In genomic region chr16:2785101-2785991, GRCh38 we compare ENCODE assay signal across 8 cellular contexts. TPM values are rescaled to one million over a fixed set of nuclear protein-coding genes. Genes with fewer than 3 reads are reported as not detected.
DNase-seq lines count a peak whose midpoint lies in the region; ATAC-seq, FAIRE-seq and TF ChIP-seq lines count a peak whose summit lies in the region.

No MANE protein-coding gene starts in this region.

- no peaks in the 10 kb centered on the region for H4K20me1 ChIP-seq in endothelial cell of umbilical vein (replicated peaks; ENCODE audit: control insufficient read depth, extremely low read depth, insufficient read depth, low read length)

- no peak overlapping the region for H3K4me3 ChIP-seq in endothelial cell of umbilical vein (replicated peaks in 1 of 3; ENCODE audit: insufficient read depth in 1 of 3, low read depth in 1 of 3, low read length in 3 of 3)

- H3K9me3 Mint-ChIP-seq in T-cell, result no peaks in the 10 kb centered on the region

- no peak overlapping the region for H3K9ac ChIP-seq in endothelial cell of umbilical vein (replicated peaks; ENCODE audit: extremely low read depth, insufficient read depth, low read length)

- dilution Hi-C loops in endothelial cell of umbilical vein (cut with MboI; ENCODE audit: extremely low pct_ligation_motif_present, low sequenced_read_pairs), result no loop called here

- H3K27me3 Mint-ChIP-seq in T-cell, result peaks cover 0 to 17% of the 10 kb centered on the region in 2 donors

- no TSS peak for BruUV-seq in endothelial cell of umbilical vein (replicated peaks; lab: Mats Ljungman, UMichigan)

- H3K9me1 ChIP-seq in endothelial cell of umbilical vein (replicated peaks; ENCODE audit: control insufficient read depth, extremely low read depth, insufficient read depth, low read length), result no peaks in the 10 kb centered on the region

- peak overlapping the region; percentile 79 to 84 (median 82) for H3K4me3 Mint-ChIP-seq in T-cell

- TF ChIP-seq POLR2A in endothelial cell of umbilical vein (IDR thresholded peaks at IDR 0.05; ENCODE audit: low read depth, low read length), result no peak

- peak in 1 of 2 donors; percentile 4 for TF ChIP-seq CTCF in endothelial cell of umbilical vein (IDR thresholded peaks at IDR 0.05; ENCODE audit: extremely low read depth in 1 of 2, insufficient read depth in 1 of 2, low read depth in 1 of 2, low read length in 2 of 2)

- no peak overlapping the region for H3K27ac ChIP-seq in endothelial cell of umbilical vein (ENCODE audit: insufficient read depth, low read depth, low read length)

- CTCF ChIA-PET in T-cell (lab: Charles Lee) (no interaction called here), endothelial cell of umbilical vein (lab: Charles Lee) (interaction anchor here (1.0 kb wide), 1 partner anchor 142 kb away, joined by 4 read pairs; no protein-coding TSS in a partner anchor)

- peak; percentile 78 to 83 (median 82) for ATAC-seq in T-cell (replicated peaks in 1 of 4)
- no peak for ATAC-seq in sciatic nerve
- no peak for ATAC-seq in HG02759 (IDR thresholded peaks at IDR 0.05; ENCODE audit: unreplicated experiment)
- no peak for ATAC-seq in HG02588 (IDR thresholded peaks at IDR 0.05; ENCODE audit: unreplicated experiment)

- no peaks in the 10 kb centered on the region for H3K36me3 ChIP-seq in endothelial cell of umbilical vein (ENCODE audit: control insufficient read depth in 2 of 2, extremely low read depth in 1 of 2, insufficient read depth in 2 of 2, low read length in 2 of 2)

- H3K27ac Mint-ChIP-seq in T-cell, result peak overlapping the region; percentile 57 to 71

- H3K4me1 Mint-ChIP-seq in T-cell, result peaks cover 0 to 13% (median 3%) of the 10 kb centered on the region in 3 donors

- no peak for FAIRE-seq in endothelial cell of umbilical vein (lab: Jason Lieb, UNC)

- DNase-seq in COR-L47 (lab: John Stamatoyannopoulos, UW) (peak; percentile 45), T-cell (peak in 9 of 34 experiments; percentile 27 to 43 (median 33)), endothelial cell of umbilical vein (ENCODE audit: low read depth, low spot score) (no peak), sciatic nerve (ENCODE audit: low spot score) (peak; percentile 58), DMS 273 treated with DMSO at 0.1 percent for 48 hours (lab: John Stamatoyannopoulos, UW) (no peak), glomerular visceral epithelial cell (ENCODE audit: extremely low spot score) (no peak)

- intact Hi-C loops in endothelial cell of umbilical vein (cut with micrococcal nuclease), result no loop called here
- intact Hi-C loops in sciatic nerve (cut with DNase I), result no loop called here

- H3K4me2 ChIP-seq in endothelial cell of umbilical vein (ENCODE audit: insufficient read depth, low read length), result peak overlapping the region; percentile 1

- H3K27me3 ChIP-seq in endothelial cell of umbilical vein (ENCODE audit: control insufficient read depth in 2 of 2, insufficient read depth in 2 of 2, low read length in 2 of 2), result peaks cover 10 to 18% of the 10 kb centered on the region in 2 experiments

- no peaks in the 10 kb centered on the region for H3K79me2 ChIP-seq in endothelial cell of umbilical vein (ENCODE audit: control insufficient read depth, insufficient read depth, low read length)

- POLR2A ChIA-PET in T-cell (lab: Charles Lee) (no interaction called here), endothelial cell of umbilical vein (lab: Charles Lee) (no interaction called here)

- H3K36me3 Mint-ChIP-seq in T-cell, result no peaks in the 10 kb centered on the region

- peak overlapping the region; percentile 53 for H2AFZ ChIP-seq in endothelial cell of umbilical vein (ENCODE audit: low read depth, low read length)

- H3K4me1 ChIP-seq in endothelial cell of umbilical vein (ENCODE audit: control insufficient read depth, extremely low read depth, insufficient read depth, low read length), result no peaks in the 10 kb centered on the region

- H3K9me3 ChIP-seq in endothelial cell of umbilical vein (replicated peaks; ENCODE audit: control insufficient read depth, insufficient read depth, low read length), result no peaks in the 10 kb centered on the region

TF ChIP-seq in endothelial cell of umbilical vein, 7 proteins besides CTCF, POLR2A, EP300 and RAD21:
- no peak for TF ChIP-seq MYC (IDR thresholded peaks at IDR 0.05; ENCODE audit: low read depth, low read length)
- TF ChIP-seq EZH2 (IDR thresholded peaks at IDR 0.05; ENCODE audit: borderline replicate concordance, low read depth, low read length, severe bottlenecking), result peak; percentile 81
- no peak for TF ChIP-seq GATA2 (IDR thresholded peaks at IDR 0.05; ENCODE audit: insufficient read depth, insufficient read length, low read depth, low read length)
- no peak for TF ChIP-seq FOS (IDR thresholded peaks at IDR 0.05; ENCODE audit: borderline replicate concordance, insufficient read depth, low read length)
TF ChIP-seq in endothelial cell of umbilical vein: peak in this region for 1.

RNA-seq across cellular contexts. Expression of gene PRSS33, which starts 2.0 kb away (rescaled TPM):
- total RNA-seq in T-cell, result not detected
- not detected in 2 replicates for total RNA-seq in endothelial cell of umbilical vein
- polyA plus RNA-seq in endothelial cell of umbilical vein, result not detected in 2 replicates
- not detected in 2 replicates for polyA plus RNA-seq in endothelial cell of umbilical vein (2011; cell fraction: cytosol; rRNA removed)
- not detected in 2 replicates for polyA plus RNA-seq in endothelial cell of umbilical vein (2011; cell fraction: nucleus; rRNA removed)
- not detected in 2 replicates for polyA plus RNA-seq in endothelial cell of umbilical vein (2012)
- polyA minus RNA-seq in endothelial cell of umbilical vein, result not detected in 2 replicates
- not detected for polyA minus RNA-seq in endothelial cell of umbilical vein (2011; cell fraction: cytosol; rRNA and poly(A)+ RNA removed)
- polyA minus RNA-seq in endothelial cell of umbilical vein (2011; cell fraction: nucleus; rRNA and poly(A)+ RNA removed), result not detected in 2 replicates
- total RNA-seq in sciatic nerve, result not detected

RNA-seq across cellular contexts. Expression of gene ELOB, which starts 8.3 kb away (rescaled TPM):
- total RNA-seq in T-cell (100 to 1,000 TPM in 4 of 5 donors, 10 to 100 TPM in 1; 71.8 to 153 (median 131) TPM), endothelial cell of umbilical vein (158 and 251 TPM in 2 replicates), sciatic nerve (228 TPM)
- 848 and 1,320 TPM in 2 replicates for polyA plus RNA-seq in endothelial cell of umbilical vein
- 272 and 281 TPM in 2 replicates for polyA plus RNA-seq in endothelial cell of umbilical vein (2011; cell fraction: cytosol; rRNA removed)
- polyA plus RNA-seq in endothelial cell of umbilical vein (2011; cell fraction: nucleus; rRNA removed), result 65.8 and 77.0 TPM in 2 replicates
- 209 and 341 TPM in 2 replicates for polyA plus RNA-seq in endothelial cell of umbilical vein (2012)
- 126 and 159 TPM in 2 replicates for polyA minus RNA-seq in endothelial cell of umbilical vein
- 101 TPM for polyA minus RNA-seq in endothelial cell of umbilical vein (2011; cell fraction: cytosol; rRNA and poly(A)+ RNA removed)
- polyA minus RNA-seq in endothelial cell of umbilical vein (2011; cell fraction: nucleus; rRNA and poly(A)+ RNA removed), result 7.7 and 18.0 TPM in 2 replicates

RNA-seq across cellular contexts. Expression of gene PRSS41, which starts 12.9 kb away (rescaled TPM):
- not detected for total RNA-seq in T-cell
- total RNA-seq in endothelial cell of umbilical vein, result not detected in 2 replicates
- polyA plus RNA-seq in endothelial cell of umbilical vein, result not detected in 2 replicates
- not detected in 2 replicates for polyA plus RNA-seq in endothelial cell of umbilical vein (2011; cell fraction: cytosol; rRNA removed)
- not detected in 2 replicates for polyA plus RNA-seq in endothelial cell of umbilical vein (2011; cell fraction: nucleus; rRNA removed)
- polyA plus RNA-seq in endothelial cell of umbilical vein (2012), result not detected in 2 replicates
- not detected in 2 replicates for polyA minus RNA-seq in endothelial cell of umbilical vein
- not detected for polyA minus RNA-seq in endothelial cell of umbilical vein (2011; cell fraction: cytosol; rRNA and poly(A)+ RNA removed)
- polyA minus RNA-seq in endothelial cell of umbilical vein (2011; cell fraction: nucleus; rRNA and poly(A)+ RNA removed), result not detected in 2 replicates
- total RNA-seq in sciatic nerve, result not detected

RNA-seq across cellular contexts. Expression of gene PRSS21, which starts 31.7 kb away (rescaled TPM):
- total RNA-seq in T-cell (1 to 10 TPM in 4 of 5 donors, under 1 TPM in 1; 0.90 to 8.3 (median 3.3) TPM), endothelial cell of umbilical vein (not detected in 2 replicates), sciatic nerve (0.40 TPM)
- polyA plus RNA-seq in endothelial cell of umbilical vein, result 0.19 and 0.28 TPM in 2 replicates
- 0.12 and 0.23 TPM in 2 replicates for polyA plus RNA-seq in endothelial cell of umbilical vein (2011; cell fraction: cytosol; rRNA removed)
- polyA plus RNA-seq in endothelial cell of umbilical vein (2011; cell fraction: nucleus; rRNA removed), result not detected in 2 replicates
- polyA plus RNA-seq in endothelial cell of umbilical vein (2012), result not detected in 2 replicates
- 0.63 and 2.7 TPM in 2 replicates for polyA minus RNA-seq in endothelial cell of umbilical vein
- polyA minus RNA-seq in endothelial cell of umbilical vein (2011; cell fraction: cytosol; rRNA and poly(A)+ RNA removed), result 85.5 TPM
- polyA minus RNA-seq in endothelial cell of umbilical vein (2011; cell fraction: nucleus; rRNA and poly(A)+ RNA removed), result 1.3 TPM in 1 of 2 replicates, not detected in the other

RNA-seq across cellular contexts. Expression of gene SRRM2, which starts 32.9 kb away (rescaled TPM):
- total RNA-seq in T-cell, result 1,000 to 10,000 TPM in 2 of 5 donors, 100 to 1,000 TPM in 3; 784 to 1,343 (median 947) TPM
- 483 and 492 TPM in 2 replicates for total RNA-seq in endothelial cell of umbilical vein
- 270 and 296 TPM in 2 replicates for polyA plus RNA-seq in endothelial cell of umbilical vein
- polyA plus RNA-seq in endothelial cell of umbilical vein (2011; cell fraction: cytosol; rRNA removed), result 169 and 220 TPM in 2 replicates
- 1,376 and 1,655 TPM in 2 replicates for polyA plus RNA-seq in endothelial cell of umbilical vein (2011; cell fraction: nucleus; rRNA removed)
- 372 and 395 TPM in 2 replicates for polyA plus RNA-seq in endothelial cell of umbilical vein (2012)
- 229 and 305 TPM in 2 replicates for polyA minus RNA-seq in endothelial cell of umbilical vein
- polyA minus RNA-seq in endothelial cell of umbilical vein (2011; cell fraction: cytosol; rRNA and poly(A)+ RNA removed), result 119 TPM
- polyA minus RNA-seq in endothelial cell of umbilical vein (2011; cell fraction: nucleus; rRNA and poly(A)+ RNA removed), result 325 and 340 TPM in 2 replicates
- total RNA-seq in sciatic nerve, result 931 TPM

Comparison
In these comparisons a context has a peak if more than half of its experiments do, and no peak if none do; other contexts are left out.
1. DNase-seq: peak in COR-L47 (single experiment) and sciatic nerve (single experiment); none in endothelial cell of umbilical vein (single experiment), DMS 273 treated with DMSO at 0.1 percent for 48 hours (single experiment) and glomerular visceral epithelial cell (single experiment).
2. ATAC-seq: peak in T-cell (4 of 4); none in sciatic nerve (single experiment), HG02759 (single experiment) and HG02588 (single experiment).